Comparison of ENCODE assay signal across 8 cellular contexts in genomic region chr11:67118801-67119576, GRCh38. TPM values are rescaled to one million over a fixed set of nuclear protein-coding genes. Genes with fewer than 3 reads are reported as not detected.
DNase-seq lines count a peak whose midpoint lies in the region; TF ChIP-seq lines count a peak whose summit lies in the region.

Gene KDM2A, plus strand, starts transcription at chr11:67119263. Its CDS starts 2,054 bp downstream, at chr11:67121317.

- H3K4me1 ChIP-seq in neuron (ENCODE audit: insufficient read depth, low read length): peaks cover 26% of the 10 kb centered on the region

- H3K27me3 ChIP-seq in neuron (ENCODE audit: insufficient read depth, low read length): no peaks in the 10 kb centered on the region

- in situ Hi-C loops in SK-MEL-5 (cut with HindIII; ENCODE audit: low pct_unique_long_range_greater_than_20kb, low sequenced_read_pairs): no loop called here

- H3K36me3 ChIP-seq in neuron (ENCODE audit: insufficient read depth, low read length): peaks cover 2% of the 10 kb centered on the region

- DNase-seq in GF-D8 (lab: John Stamatoyannopoulos, UW) (peak; percentile 90), HFF-Myc (ENCODE audit: extremely low read depth, low read depth) (peak; percentile 89), MV-4-11 (lab: John Stamatoyannopoulos, UW) (peak; percentile 94), SK-MEL-5 (ENCODE audit: low read depth, low spot score) (peak; percentile 95), foreskin melanocyte (peak; percentile 96), stromal cell of bone marrow (ENCODE audit: low read depth) (peak; percentile 96)
- peak; percentile 98 for DNase-seq in activated naive CD4-positive, alpha-beta T cell treated with Interleukin-2 at 50 U/mL for 16 hours

- no peak for TF ChIP-seq CTCF in HFF-Myc (IDR thresholded peaks at IDR 0.05; ENCODE audit: low read depth, low read length, missing control alignments)

- H3K9me3 ChIP-seq in neuron (ENCODE audit: low read length): no peaks in the 10 kb centered on the region

- peak within 1 kb of the TSS; percentile 55 for H2AFZ ChIP-seq in neuron (ENCODE audit: low read depth, low read length)

- H3K4me3 ChIP-seq in HFF-Myc (replicated peaks; ENCODE audit: low read depth, low read length) (peak within 1 kb of the TSS; percentile 65), neuron (ENCODE audit: low read length) (peak within 1 kb of the TSS; percentile 100)

RNA-seq across cellular contexts. Expression of gene KDM2A, which starts in this region (rescaled TPM):
- total RNA-seq in SK-MEL-5 (2014; rRNA removed; shearing (Covaris generic)): 12.6 and 14.4 TPM in 2 replicates
- 21.5 and 25.7 TPM in 2 replicates for polyA plus RNA-seq in SK-MEL-5 (2015; cell fraction: cytosol; rRNA removed)
- 35.3 and 51.5 TPM in 2 replicates for polyA plus RNA-seq in SK-MEL-5 (2015; cell fraction: nucleus; rRNA removed)

Comparison
In these comparisons a context has a peak if more than half of its experiments do, and no peak if none do; other contexts are left out.
1. Peak in every context shown above with its lines: DNase-seq and H3K4me3 ChIP-seq.